17 cellular contexts compared by ENCODE assay signal in genomic region chr3:105364113-105364512, GRCh38. TPM values are rescaled to one million over a fixed set of nuclear protein-coding genes. Genes with fewer than 3 reads are reported as not detected.
A peak's percentile ranks its signal among the peaks of the same experiment; 100 is the strongest.
DNase-seq lines count a peak whose midpoint lies in the region; ATAC-seq, FAIRE-seq and TF ChIP-seq lines count a peak whose summit lies in the region.
"Had no signal": no experiment of that assay in that cellular context is flagged by ENCODE, and none has a peak within 500 bp of the region (broad histone marks: within the 10 kb centered on the region; RNA-seq: fewer than 3 reads in every experiment).

No MANE protein-coding gene starts in this region.

- peak; percentile 61 for FAIRE-seq in H54 (lab: Jason Lieb, UNC)
- FAIRE-seq in endothelial cell of umbilical vein (lab: Jason Lieb, UNC), result no peak

- ATAC-seq in RWPE2 (ENCODE audit: low read depth) (no peak), psoas muscle (no peak), GM19035 (IDR thresholded peaks at IDR 0.05; ENCODE audit: unreplicated experiment) (no peak)

- H3K27ac ChIP-seq in RWPE2 (ENCODE audit: poor library complexity, severe bottlenecking) (peak overlapping the region; percentile 98), endothelial cell of umbilical vein (ENCODE audit: insufficient read depth, low read depth, low read length) (peak overlapping the region; percentile 96), psoas muscle (no peak overlapping the region)
- H3K27ac ChIP-seq: left ventricle myocardium inferior had no signal

- WGBS in psoas muscle, 3 donors, result 88 to 95% (median 92%) methylated on average over 5 of the region's 5 CpGs

- H3K9me3 ChIP-seq in RWPE2 (ENCODE audit: severe bottlenecking) (no peaks in the 10 kb centered on the region), endothelial cell of umbilical vein (replicated peaks; ENCODE audit: control insufficient read depth, insufficient read depth, low read length) (no peaks in the 10 kb centered on the region), psoas muscle (no peaks in the 10 kb centered on the region)
- H3K9me3 ChIP-seq: left ventricle myocardium inferior had no signal

- H3K9ac ChIP-seq in endothelial cell of umbilical vein (replicated peaks; ENCODE audit: extremely low read depth, insufficient read depth, low read length), result no peak overlapping the region

- no peak for DNase-seq in H54 (ENCODE audit: insufficient read length, low spot score)
- DNase-seq in RWPE2 (ENCODE audit: low spot score), result no peak
- peak; percentile 21 for DNase-seq in endothelial cell of umbilical vein (ENCODE audit: low read depth, low spot score)
- DNase-seq in non-pigmented ciliary epithelial cell (ENCODE audit: low read depth), result peak; percentile 72
- DNase-seq in activated CD8-positive, alpha-beta memory T cell treated with anti-CD3 and anti-CD28 coated beads for 24 hours, result no peak
- no peak for DNase-seq in psoas muscle
- DNase-seq in NCI-H1436 treated with DMSO at 0.1 percent for 48 hours (lab: John Stamatoyannopoulos, UW), result no peak
- DNase-seq: activated CD4-positive, alpha-beta memory T cell treated with anti-CD3 and anti-CD28 coated beads, Interleukin-2, amount 10 ng/mL, durations not matched to agents 7 days and 5 days; amygdala; DMS 273 treated with DMSO at 0.1 percent for 48 hours; KG1; left ventricle myocardium inferior; naive B cell; NCI-H1436; NCI-H345; substantia nigra had no signal

- POLR2A ChIA-PET in endothelial cell of umbilical vein (lab: Charles Lee), result interaction anchor here (0.6 kb wide), 1 partner anchor 35 kb away, joined by 7 read pairs; no protein-coding TSS in a partner anchor

- no peak overlapping the region for H2AFZ ChIP-seq in endothelial cell of umbilical vein (ENCODE audit: low read depth, low read length)

- dilution Hi-C loops in endothelial cell of umbilical vein (cut with MboI; ENCODE audit: extremely low pct_ligation_motif_present, low sequenced_read_pairs), result no loop called here

- peaks cover 64% of the 10 kb centered on the region for H3K4me1 ChIP-seq in RWPE2 (ENCODE audit: insufficient read depth, poor library complexity, severe bottlenecking)
- peaks cover 65% of the 10 kb centered on the region for H3K4me1 ChIP-seq in endothelial cell of umbilical vein (ENCODE audit: control insufficient read depth, extremely low read depth, insufficient read depth, low read length)
- peaks cover 13% of the 10 kb centered on the region for H3K4me1 ChIP-seq in psoas muscle

- H3K27me3 ChIP-seq in RWPE2 (ENCODE audit: insufficient read depth, poor library complexity, severe bottlenecking) (no peaks in the 10 kb centered on the region), endothelial cell of umbilical vein (ENCODE audit: control insufficient read depth in 2 of 2, insufficient read depth in 2 of 2, low read length in 2 of 2) (no peaks in the 10 kb centered on the region), psoas muscle (ENCODE audit: insufficient read depth in 3 of 3, low read length in 2 of 3) (peaks cover 0 to 47% (median 8%) of the 10 kb centered on the region in 3 donors)

- no peak overlapping the region for H3K4me3 ChIP-seq in RWPE2 (ENCODE audit: severe bottlenecking)
- no peak overlapping the region for H3K4me3 ChIP-seq in endothelial cell of umbilical vein (replicated peaks in 1 of 3; ENCODE audit: insufficient read depth in 1 of 3, low read depth in 1 of 3, low read length in 3 of 3)
- no peak overlapping the region for H3K4me3 ChIP-seq in psoas muscle
- H3K4me3 ChIP-seq: left ventricle myocardium inferior had no signal

- no peaks in the 10 kb centered on the region for H4K20me1 ChIP-seq in endothelial cell of umbilical vein (replicated peaks; ENCODE audit: control insufficient read depth, extremely low read depth, insufficient read depth, low read length)

- CTCF ChIA-PET in endothelial cell of umbilical vein (lab: Charles Lee), result interaction anchor here (0.9 to 3.7 kb wide), 3 partner anchors 169 to 767 kb away, joined by 3 to 14 read pairs (median 3); no protein-coding TSS in a partner anchor

- H3K79me2 ChIP-seq in endothelial cell of umbilical vein (ENCODE audit: control insufficient read depth, insufficient read depth, low read length), result peaks cover 22% of the 10 kb centered on the region

- H3K9me1 ChIP-seq in endothelial cell of umbilical vein (replicated peaks; ENCODE audit: control insufficient read depth, extremely low read depth, insufficient read depth, low read length), result no peaks in the 10 kb centered on the region

- intact Hi-C loops in endothelial cell of umbilical vein (cut with micrococcal nuclease) (loop anchor here (10.0 kb wide), 1 partner anchor 501 kb away; the partner anchor contains the start of gene CBLB), psoas muscle (cut with DNase I) (no loop called here)

- BruUV-seq in endothelial cell of umbilical vein (replicated peaks; lab: Mats Ljungman, UMichigan), result no TSS peak

- TF ChIP-seq CTCF in RWPE2 (IDR thresholded peaks at IDR 0.05; ENCODE audit: poor library complexity, severe bottlenecking), result no peak
- TF ChIP-seq CTCF in endothelial cell of umbilical vein (IDR thresholded peaks at IDR 0.05; ENCODE audit: extremely low read depth in 1 of 2, insufficient read depth in 1 of 2, low read depth in 1 of 2, low read length in 2 of 2), result no peak
- TF ChIP-seq CTCF in psoas muscle (IDR thresholded peaks at IDR 0.05), result no peak

- H3K36me3 ChIP-seq in RWPE2 (ENCODE audit: low read depth) (no peaks in the 10 kb centered on the region), endothelial cell of umbilical vein (ENCODE audit: control insufficient read depth in 2 of 2, extremely low read depth in 1 of 2, insufficient read depth in 2 of 2, low read length in 2 of 2) (no peaks in the 10 kb centered on the region), psoas muscle (ENCODE audit: insufficient read depth in 1 of 2, low read depth in 1 of 2) (no peaks in the 10 kb centered on the region)
- H3K36me3 ChIP-seq: left ventricle myocardium inferior had no signal

- H3K4me2 ChIP-seq in endothelial cell of umbilical vein (ENCODE audit: insufficient read depth, low read length), result peak overlapping the region; percentile 50

- TF ChIP-seq POLR2A in H54 (IDR thresholded peaks at IDR 0.05; ENCODE audit: low read depth, low read length), result no peak
- TF ChIP-seq POLR2A in endothelial cell of umbilical vein (IDR thresholded peaks at IDR 0.05; ENCODE audit: low read depth, low read length), result no peak

TF ChIP-seq in endothelial cell of umbilical vein, 7 proteins besides CTCF, POLR2A, EP300 and RAD21:
- TF ChIP-seq MYC (IDR thresholded peaks at IDR 0.05; ENCODE audit: low read depth, low read length) (no peak), GATA2 (IDR thresholded peaks at IDR 0.05; ENCODE audit: insufficient read depth, insufficient read length, low read depth, low read length) (peak; percentile 8), FOS (IDR thresholded peaks at IDR 0.05; ENCODE audit: borderline replicate concordance, insufficient read depth, low read length) (peak; percentile 43), POLR2AphosphoS5 (IDR thresholded peaks at IDR 0.05; ENCODE audit: insufficient read depth, low read depth, low read length) (no peak)

RNA-seq across cellular contexts. Expression of gene ALCAM, which starts 2.6 kb away (rescaled TPM):
- total RNA-seq in endothelial cell of umbilical vein (118 and 138 TPM in 2 replicates), psoas muscle (1 to 10 TPM in 3 of 4 donors, under 1 TPM in 1; 0.42 to 1.5 (median 1.2) TPM)
- polyA plus RNA-seq in endothelial cell of umbilical vein (37.8 and 46.3 TPM in 2 replicates), psoas muscle (under 1 TPM; 0.44 to 0.70 (median 0.48) TPM)
- polyA plus RNA-seq in endothelial cell of umbilical vein (2011; cell fraction: cytosol; rRNA removed), result 70.8 and 74.0 TPM in 2 replicates
- polyA plus RNA-seq in endothelial cell of umbilical vein (2011; cell fraction: nucleus; rRNA removed), result 98.9 and 116 TPM in 2 replicates
- polyA plus RNA-seq in endothelial cell of umbilical vein (2012), result 90.5 and 105 TPM in 2 replicates
- polyA minus RNA-seq in endothelial cell of umbilical vein, result 125 and 146 TPM in 2 replicates
- polyA minus RNA-seq in endothelial cell of umbilical vein (2011; cell fraction: cytosol; rRNA and poly(A)+ RNA removed), result 12.1 TPM
- 192 and 259 TPM in 2 replicates for polyA minus RNA-seq in endothelial cell of umbilical vein (2011; cell fraction: nucleus; rRNA and poly(A)+ RNA removed)

Comparison
In these comparisons a context has a peak if more than half of its experiments do, and no peak if none do; other contexts are left out.
1. DNase-seq: peak in endothelial cell of umbilical vein (single experiment) and non-pigmented ciliary epithelial cell (single experiment); none in H54 (single experiment), RWPE2 (single experiment), activated CD8-positive, alpha-beta memory T cell treated with anti-CD3 and anti-CD28 coated beads for 24 hours (single experiment), psoas muscle (0 of 2) and NCI-H1436 treated with DMSO at 0.1 percent for 48 hours (single experiment).
2. RNA of gene ALCAM, which starts 2.6 kb away (total RNA-seq): 118 to 138 TPM in endothelial cell of umbilical vein; 0.42 to 1.5 TPM in psoas muscle; every median in the first group is over 10 times any median in the second.